Comparison of ENCODE assay signal across 19 cellular contexts in the genomic region with DNA sequence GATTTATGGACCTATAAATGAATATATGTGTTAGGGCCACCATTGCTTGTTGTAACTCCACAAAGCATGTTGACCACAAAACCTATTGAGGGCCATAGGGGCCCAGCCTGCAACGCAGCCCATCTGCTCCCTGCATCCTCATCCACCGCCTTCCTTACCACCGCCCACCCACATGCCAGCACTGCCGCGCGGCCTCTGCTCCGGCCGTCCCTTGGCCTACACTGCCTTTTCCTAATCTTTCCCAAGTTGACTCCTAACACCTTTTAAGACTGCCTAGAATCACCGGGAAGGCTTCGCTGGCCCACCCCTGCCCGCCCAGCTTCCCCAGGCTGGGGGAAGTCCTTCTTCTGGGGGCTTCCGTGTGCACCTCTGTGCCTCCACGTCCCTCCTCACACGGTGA.
"Had no signal": no experiment of that assay in that cellular context is flagged by ENCODE, and none has a peak within 500 bp of the region (broad histone marks: within the 10 kb centered on the region; RNA-seq: fewer than 3 reads in every experiment).

No MANE protein-coding gene starts in this region.

- H3K9me3 ChIP-seq: adrenal gland, colonic mucosa, gastrocnemius medialis, left ventricle myocardium inferior, right lobe of liver, thoracic aorta, uterus had no signal

- H3K4me1 ChIP-seq: adrenal gland, colonic mucosa, uterus had no signal

- H3K4me3 ChIP-seq: adrenal gland, cardiac muscle cell, colonic mucosa, gastrocnemius medialis, hepatocyte, lung, right lobe of liver, uterus had no signal

- H3K27me3 Mint-ChIP-seq: brain had no signal

- H3K9me3 Mint-ChIP-seq: stimulated activated effector memory CD8-positive, alpha-beta T cell treated with anti-CD3 and anti-CD28 coated beads, Interleukin-12 subunit alpha, Interleukin-12 subunit beta, amount 100 ng/mL, for 72 hours; stimulated activated naive CD8-positive, alpha-beta T cell treated with anti-CD3 and anti-CD28 coated beads, Interleukin-15, Interleukin-2, amounts not matched to agents 100 ng/mL and 50 ng/mL, for 24 hours; T-helper 2 cell treated with Interferon-gamma antibody and Interleukin-4, amounts not matched to agents 5 μg/mL and 100 μg/mL, for 36 hours; type B pancreatic cell had no signal

- H3K27me3 ChIP-seq: adrenal gland, cardiac muscle cell, colonic mucosa, dorsolateral prefrontal cortex, gastrocnemius medialis, hepatocyte, right lobe of liver, uterus had no signal

- H3K4me3 Mint-ChIP-seq: activated CD4-positive, alpha-beta T cell treated with anti-CD3 and anti-CD28 coated beads for 36 hours; activated naive CD8-positive, alpha-beta T cell; stimulated activated effector memory CD8-positive, alpha-beta T cell treated with anti-CD3 and anti-CD28 coated beads, Interleukin-12 subunit alpha, Interleukin-12 subunit beta, amount 100 ng/mL, for 72 hours; stimulated activated naive CD8-positive, alpha-beta T cell treated with anti-CD3 and anti-CD28 coated beads, Interleukin-15, Interleukin-2, amounts not matched to agents 100 ng/mL and 50 ng/mL, for 24 hours; T-helper 2 cell treated with Interferon-gamma antibody and Interleukin-4, amounts not matched to agents 5 μg/mL and 100 μg/mL, for 36 hours; type B pancreatic cell had no signal

- H3K4me1 Mint-ChIP-seq: activated CD4-positive, alpha-beta T cell treated with anti-CD3 and anti-CD28 coated beads for 36 hours had no signal

- H3K36me3 Mint-ChIP-seq: activated naive CD8-positive, alpha-beta T cell; brain; stimulated activated effector memory CD8-positive, alpha-beta T cell treated with anti-CD3 and anti-CD28 coated beads, Interleukin-12 subunit alpha, Interleukin-12 subunit beta, amount 100 ng/mL, for 72 hours; type B pancreatic cell had no signal

- H3K27ac Mint-ChIP-seq: activated CD4-positive, alpha-beta T cell treated with anti-CD3 and anti-CD28 coated beads for 36 hours; activated naive CD8-positive, alpha-beta T cell; stimulated activated effector memory CD8-positive, alpha-beta T cell treated with anti-CD3 and anti-CD28 coated beads, Interleukin-12 subunit alpha, Interleukin-12 subunit beta, amount 100 ng/mL, for 72 hours; stimulated activated naive CD8-positive, alpha-beta T cell treated with anti-CD3 and anti-CD28 coated beads, Interleukin-15, Interleukin-2, amounts not matched to agents 100 ng/mL and 50 ng/mL, for 24 hours; T-helper 2 cell treated with Interferon-gamma antibody and Interleukin-4, amounts not matched to agents 5 μg/mL and 100 μg/mL, for 36 hours had no signal

- H3K27ac ChIP-seq: adrenal gland, cardiac muscle cell, colonic mucosa, hepatocyte, left ventricle myocardium inferior, right lobe of liver, uterus had no signal

- H3K36me3 ChIP-seq: adrenal gland, cardiac muscle cell, colonic mucosa, gastrocnemius medialis, left ventricle myocardium inferior, right lobe of liver, thoracic aorta, uterus had no signal

- FAIRE-seq: small intestine had no signal

- H3K79me2 ChIP-seq: hepatocyte had no signal

- H2AFZ ChIP-seq: hepatocyte had no signal
